In genomic region chr20:35616465-35617396, GRCh38 we compare ENCODE assay signal across 8 cellular contexts. TPM values are rescaled to one million over a fixed set of nuclear protein-coding genes. Genes with fewer than 3 reads are reported as not detected.
A peak's percentile ranks its signal among the peaks of the same experiment; 100 is the strongest.
DNase-seq lines count a peak whose midpoint lies in the region; ATAC-seq and TF ChIP-seq lines count a peak whose summit lies in the region.

No MANE protein-coding gene starts in this region.

- H3K27ac ChIP-seq in RWPE2 (ENCODE audit: poor library complexity, severe bottlenecking) (peak overlapping the region; percentile 69), adrenal gland (peak overlapping the region in 4 of 5 donors; percentile 79 to 97 (median 94)), heart right ventricle (peak overlapping the region; percentile 48 to 94 (median 81)), parathyroid adenoma (peak overlapping the region; percentile 85)

- H3K4me3 ChIP-seq in RWPE2 (ENCODE audit: severe bottlenecking) = peak overlapping the region; percentile 37
- peak overlapping the region in 3 of 4 donors; percentile 1 to 62 (median 26) for H3K4me3 ChIP-seq in adrenal gland
- peak overlapping the region; percentile 5 to 80 (median 60) for H3K4me3 ChIP-seq in heart right ventricle
- peak overlapping the region; percentile 57 for H3K4me3 ChIP-seq in parathyroid adenoma (ENCODE audit: low read depth, low read length)

- TF ChIP-seq POLR2A in adrenal gland (IDR thresholded peaks at IDR 0.05) = peak; percentile 64 to 78

- WGBS in adrenal gland, 4 donors = 5 to 11% (median 7%) methylated on average over 24 to 57 of the region's 57 CpGs
- WGBS in heart right ventricle, 2 donors = 2 to 3% methylated on average over 54 to 57 of the region's 57 CpGs

- ATAC-seq in RWPE2 (ENCODE audit: low read depth) (peak; percentile 24), heart right ventricle (peak; percentile 66 to 93 (median 78)), GM21717 (IDR thresholded peaks at IDR 0.05; ENCODE audit: unreplicated experiment) (no peak)

- H3K4me1 ChIP-seq in RWPE2 (ENCODE audit: insufficient read depth, poor library complexity, severe bottlenecking) (peaks cover 7% of the 10 kb centered on the region), adrenal gland (replicated peaks in 1 of 2) (peaks cover 0 to 33% of the 10 kb centered on the region in 2 donors), heart right ventricle (peaks cover 19 to 44% (median 36%) of the 10 kb centered on the region in 9 donors), parathyroid adenoma (peaks cover 4% of the 10 kb centered on the region)

- peak; percentile 64 to 76 (median 74) for DNase-seq in NCI-H1417 (lab: John Stamatoyannopoulos, UW)
- DNase-seq in NCI-H1417 treated with DMSO at 0.1 percent for 48 hours (lab: John Stamatoyannopoulos, UW) = no peak
- peak; percentile 95 for DNase-seq in HuH-7 (ENCODE audit: low spot score)
- DNase-seq in RWPE2 (ENCODE audit: low spot score) = peak; percentile 95
- DNase-seq in adrenal gland = peak; percentile 87 to 100 (median 93)
- peak; percentile 89 to 92 for DNase-seq in heart right ventricle

- H3K27me3 ChIP-seq in RWPE2 (ENCODE audit: insufficient read depth, poor library complexity, severe bottlenecking) (no peaks in the 10 kb centered on the region), adrenal gland (no peaks in the 10 kb centered on the region), heart right ventricle (peaks cover 0 to 7% (median 0%) of the 10 kb centered on the region in 7 donors), parathyroid adenoma (ENCODE audit: control insufficient read depth, insufficient read depth, low read length) (no peaks in the 10 kb centered on the region)

- intact Hi-C loops in adrenal gland (cut with DNase I) = loop anchor here in 1 of 2 donors (5.0 kb wide), 1 partner anchor 46 kb away; the partner anchor contains the start of genes CPNE1 and RBM12
- intact Hi-C loops in heart right ventricle (cut with DNase I) = loop anchor here in 8 of 10 donors (2.0 to 10.0 kb wide), 6 partner anchors 46 to 126 kb away; partner anchors contain the start of genes CPNE1 (in 8 of the 8), RBM12 (in 8 of the 8), ERGIC3 (in 1 of the 8) and NFS1 (in 1 of the 8)

- no peaks in the 10 kb centered on the region for H3K36me3 ChIP-seq in RWPE2 (ENCODE audit: low read depth)
- H3K36me3 ChIP-seq in adrenal gland (replicated peaks in 1 of 2) = no peaks in the 10 kb centered on the region
- H3K36me3 ChIP-seq in heart right ventricle = peaks cover 0 to 10% (median 0%) of the 10 kb centered on the region in 9 donors
- H3K36me3 ChIP-seq in parathyroid adenoma (ENCODE audit: control insufficient read depth, insufficient read depth, low read length) = no peaks in the 10 kb centered on the region

- TF ChIP-seq CTCF in RWPE2 (IDR thresholded peaks at IDR 0.05; ENCODE audit: poor library complexity, severe bottlenecking) (no peak), adrenal gland (IDR thresholded peaks at IDR 0.05) (peak in 2 of 6 experiments; percentile 12 to 13), heart right ventricle (IDR thresholded peaks at IDR 0.05) (no peak), parathyroid adenoma (IDR thresholded peaks at IDR 0.05) (no peak)

- no peak overlapping the region for H3K9ac ChIP-seq in parathyroid adenoma

- H2AFZ ChIP-seq in parathyroid adenoma = peak overlapping the region; percentile 53

- H3K4me2 ChIP-seq in parathyroid adenoma (ENCODE audit: low read length) = peak overlapping the region; percentile 77

- no peaks in the 10 kb centered on the region for H3K9me3 ChIP-seq in RWPE2 (ENCODE audit: severe bottlenecking)
- H3K9me3 ChIP-seq in adrenal gland (replicated peaks in 1 of 3) = no peaks in the 10 kb centered on the region
- H3K9me3 ChIP-seq in heart right ventricle = no peaks in the 10 kb centered on the region
- no peaks in the 10 kb centered on the region for H3K9me3 ChIP-seq in parathyroid adenoma (ENCODE audit: control insufficient read depth, low read length)

- H3K79me2 ChIP-seq in parathyroid adenoma = no peaks in the 10 kb centered on the region

RNA-seq across cellular contexts. Expression of gene SPAG4, which starts 1.1 kb away (rescaled TPM):
- total RNA-seq in adrenal gland (10 to 100 TPM in 5 of 8 donors, 1 to 10 TPM in 3; 5.1 to 32.0 (median 12.9) TPM), heart right ventricle (10 to 100 TPM in 1 of 10 donors, 1 to 10 TPM in 9; 2.7 to 11.7 (median 4.1) TPM)
- polyA plus RNA-seq in adrenal gland (10 to 100 TPM in 2 of 3 donors, 1 to 10 TPM in 1; 2.7 to 15.4 (median 12.5) TPM), heart right ventricle (1 to 10 TPM; 4.4 to 8.7 TPM)

RNA-seq across cellular contexts. Expression of gene CPNE1, which starts 48.0 kb away (rescaled TPM):
- total RNA-seq in adrenal gland = 100 to 1,000 TPM in 6 of 8 donors, 10 to 100 TPM in 2; 66.8 to 233 (median 133) TPM
- 100 to 1,000 TPM in 2 of 3 donors, 10 to 100 TPM in 1; 63.9 to 464 (median 428) TPM for polyA plus RNA-seq in adrenal gland
- total RNA-seq in heart right ventricle = 10 to 100 TPM; 25.8 to 83.2 (median 53.7) TPM
- 100 to 1,000 TPM in 1 of 2 donors, 10 to 100 TPM in 1; 49.5 to 114 TPM for polyA plus RNA-seq in heart right ventricle

RNA-seq across cellular contexts. Expression of gene RBM12, which starts 48.0 kb away (rescaled TPM):
- total RNA-seq in adrenal gland = 10 to 100 TPM; 18.9 to 98.6 (median 51.7) TPM
- 10 to 100 TPM in 2 of 3 donors, 1 to 10 TPM in 1; 7.7 to 93.5 (median 13.1) TPM for polyA plus RNA-seq in adrenal gland
- 10 to 100 TPM; 44.6 to 63.0 (median 52.2) TPM for total RNA-seq in heart right ventricle
- 1 to 10 TPM; 6.0 to 10.0 TPM for polyA plus RNA-seq in heart right ventricle
